ENCODE assay signal across 20 cellular contexts in genomic region chr5:36820900-36821299, GRCh38. TPM values are rescaled to one million over a fixed set of nuclear protein-coding genes. Genes with fewer than 3 reads are reported as not detected.
DNase-seq lines count a peak whose midpoint lies in the region; ATAC-seq, FAIRE-seq and TF ChIP-seq lines count a peak whose summit lies in the region.
"Had no signal": no experiment of that assay in that cellular context is flagged by ENCODE, and none has a peak within 500 bp of the region (broad histone marks: within the 10 kb centered on the region; RNA-seq: fewer than 3 reads in every experiment).

No MANE protein-coding gene starts in this region.

- ATAC-seq in K562 (peak; percentile 100), GM18520 (IDR thresholded peaks at IDR 0.05; ENCODE audit: unreplicated experiment) (no peak)

- H3K4me2 ChIP-seq in K562 (ENCODE audit: insufficient read depth, low read length): 0 out of 2 replicates have a peak overlapping the region, but pooled peaks have one; percentile 11
- H3K4me2 ChIP-seq: hepatocyte had no signal

- no peaks in the 10 kb centered on the region for H3K79me2 ChIP-seq in K562 (ENCODE audit: control insufficient read depth, insufficient read depth, low read length)
- H3K79me2 ChIP-seq: hepatocyte had no signal

- no peaks in the 10 kb centered on the region for H3K36me3 Mint-ChIP-seq in activated T-helper 1 cell treated with anti-CD3 and anti-CD28 coated beads, Interleukin-12 subunit alpha, Interleukin-12 subunit beta, Interleukin-2, Interleukin-4 antibody, amounts not matched to agents 30 ng/mL and 10 ng/mL and 1 ng/mL, durations not matched to agents 14 hours and 24 hours and 36 hours (ENCODE audit: low read depth)

- H3K4me3 ChIP-seq in Jurkat, Clone E6-1 (ENCODE audit: low read length): no peak overlapping the region
- no peak overlapping the region for H3K4me3 ChIP-seq in K562
- H3K4me3 ChIP-seq: hepatocyte, spleen, testis had no signal

- H3K27ac Mint-ChIP-seq in activated T-helper 1 cell treated with anti-CD3 and anti-CD28 coated beads, Interleukin-12 subunit alpha, Interleukin-12 subunit beta, Interleukin-2, Interleukin-4 antibody, amounts not matched to agents 30 ng/mL and 10 ng/mL and 1 ng/mL, durations not matched to agents 14 hours and 24 hours and 36 hours: no peak overlapping the region
- H3K27ac Mint-ChIP-seq: nephron progenitor cell had no signal

- intact Hi-C loops in K562 (cut with micrococcal nuclease): loop anchor here (5.0 kb wide), 1 partner anchor 46 kb away; no protein-coding TSS in a partner anchor
- intact Hi-C loops in activated T-helper 1 cell treated with anti-CD3 and anti-CD28 coated beads, Interleukin-12 subunit alpha, Interleukin-12 subunit beta, Interleukin-2, Interleukin-4 antibody, amounts not matched to agents 30 ng/mL and 10 ng/mL and 1 ng/mL, durations not matched to agents 14 hours and 24 hours and 36 hours (cut with micrococcal nuclease): no loop called here

- in situ Hi-C loops in Caki2 (cut with HindIII; ENCODE audit: low pct_unique_long_range_greater_than_20kb, low sequenced_read_pairs) (no loop called here), K562 (cut with MboI) (no loop called here)

- no TSS peak for BruUV-seq in K562 (replicated peaks; lab: Mats Ljungman, UMichigan)

- TF ChIP-seq POLR2A in K562 (conservative IDR thresholded peaks at IDR 0.05): no peak

- H4K20me1 ChIP-seq in K562 (replicated peaks; ENCODE audit: control insufficient read depth, insufficient read depth, low read length): no peaks in the 10 kb centered on the region

- H2AFZ ChIP-seq in K562 (ENCODE audit: low read depth, low read length): peak overlapping the region; percentile 78
- H2AFZ ChIP-seq: hepatocyte had no signal

- peaks cover 21% of the 10 kb centered on the region for H3K27me3 Mint-ChIP-seq in activated T-helper 1 cell treated with anti-CD3 and anti-CD28 coated beads, Interleukin-12 subunit alpha, Interleukin-12 subunit beta, Interleukin-2, Interleukin-4 antibody, amounts not matched to agents 30 ng/mL and 10 ng/mL and 1 ng/mL, durations not matched to agents 14 hours and 24 hours and 36 hours (ENCODE audit: insufficient read depth)

- FAIRE-seq in K562 (lab: Jason Lieb, UNC): peak; percentile 92

- TF ChIP-seq RAD21 in K562 (CRISPR knock-in tag; conservative IDR thresholded peaks at IDR 0.05 in 1 of 2, IDR thresholded peaks at IDR 0.05 in 1 of 2): no peak

- 0 out of 4 replicates have a peak overlapping the region, but pooled peaks of 1 of the 2 experiments have one; percentile 21 for H3K9ac ChIP-seq in K562 (ENCODE audit: insufficient read depth in 1 of 2, low read depth in 2 of 2, low read length in 2 of 2)

- no peaks in the 10 kb centered on the region for H3K36me3 ChIP-seq in K562 (ENCODE audit: control insufficient read depth, insufficient read depth, low read length)
- H3K36me3 ChIP-seq: spleen had no signal

- H3K9me3 Mint-ChIP-seq in activated T-helper 1 cell treated with anti-CD3 and anti-CD28 coated beads, Interleukin-12 subunit alpha, Interleukin-12 subunit beta, Interleukin-2, Interleukin-4 antibody, amounts not matched to agents 30 ng/mL and 10 ng/mL and 1 ng/mL, durations not matched to agents 14 hours and 24 hours and 36 hours: no peaks in the 10 kb centered on the region
- H3K9me3 Mint-ChIP-seq: central memory CD8-positive, alpha-beta T cell; nephron progenitor cell had no signal

- H3K9me1 ChIP-seq in K562 (ENCODE audit: control insufficient read depth, insufficient read depth, low read length): no peaks in the 10 kb centered on the region

- no peaks in the 10 kb centered on the region; a peak in 1 of 5 replicates for H3K4me1 ChIP-seq in K562 (replicated peaks in 1 of 2; ENCODE audit: control insufficient read depth in 2 of 2, insufficient read depth in 2 of 2, low read length in 2 of 2)
- H3K4me1 ChIP-seq: spleen, testis had no signal

- POLR2A ChIA-PET in K562 (lab: Yijun Ruan, JAX): no interaction called here

- no peaks in the 10 kb centered on the region for H3K9me3 ChIP-seq in K562 (replicated peaks; ENCODE audit: control insufficient read depth, insufficient read depth, low read depth, low read length)
- H3K9me3 ChIP-seq: spleen, testis had no signal

- WGBS in K562 (ENCODE audit: insufficient coverage, low coverage, missing lambda C conversion rate): 4% methylated on average over 6 of the region's 6 CpGs

- CTCF ChIA-PET in K562 (lab: Yijun Ruan, JAX; ENCODE audit: low intra/inter-chr PET ratio): no interaction called here

- peak; percentile 84 for TF ChIP-seq EP300 in K562 (IDR thresholded peaks at IDR 0.05; ENCODE audit: low read length)

- H3K4me1 Mint-ChIP-seq in activated T-helper 1 cell treated with anti-CD3 and anti-CD28 coated beads, Interleukin-12 subunit alpha, Interleukin-12 subunit beta, Interleukin-2, Interleukin-4 antibody, amounts not matched to agents 30 ng/mL and 10 ng/mL and 1 ng/mL, durations not matched to agents 14 hours and 24 hours and 36 hours (ENCODE audit: low read depth): no peaks in the 10 kb centered on the region
- H3K4me1 Mint-ChIP-seq: central memory CD8-positive, alpha-beta T cell; nephron progenitor cell had no signal

- no peak overlapping the region for H3K4me3 Mint-ChIP-seq in activated T-helper 1 cell treated with anti-CD3 and anti-CD28 coated beads, Interleukin-12 subunit alpha, Interleukin-12 subunit beta, Interleukin-2, Interleukin-4 antibody, amounts not matched to agents 30 ng/mL and 10 ng/mL and 1 ng/mL, durations not matched to agents 14 hours and 24 hours and 36 hours
- H3K4me3 Mint-ChIP-seq: central memory CD8-positive, alpha-beta T cell; nephron progenitor cell had no signal

- DNase-seq in Caki2 (ENCODE audit: low read depth) (peak; percentile 57), NCI-H524 treated with DMSO at 0.1 percent for 48 hours (lab: John Stamatoyannopoulos, UW) (peak; percentile 43), K562 (ENCODE audit: extremely low read depth in 1 of 4, low spot score in 3 of 4) (peak in 2 of 4 experiments; percentile 60 to 78)
- DNase-seq in Jurkat, Clone E6-1 (ENCODE audit: low read depth, low spot score): peak; percentile 9
- no peak for DNase-seq in activated effector memory CD4-positive, alpha-beta T cell treated with anti-CD3 and anti-CD28 coated beads, Interleukin-2, amount 50 U/mL, for 16 hours
- no peak for DNase-seq in activated T-helper 1 cell treated with anti-CD3 and anti-CD28 coated beads, Interleukin-12 subunit alpha, Interleukin-12 subunit beta, Interleukin-2, Interleukin-4 antibody, amounts not matched to agents 30 ng/mL and 10 ng/mL and 1 ng/mL, durations not matched to agents 14 hours and 24 hours and 36 hours (ENCODE audit: low spot score)
- DNase-seq: activated CD4-positive, alpha-beta T cell treated with anti-CD3 and anti-CD28 coated beads for 48 hours; activated CD8-positive, alpha-beta memory T cell treated with anti-CD3 and anti-CD28 coated beads, Interleukin-2, amount 50 U/mL, for 4 hours; activated naive CD4-positive, alpha-beta T cell; effector CD4-positive, alpha-beta T cell; H7; islet precursor cell; mammary epithelial cell; NCI-H1694 treated with DMSO at 0.1 percent for 48 hours; nephron progenitor cell; spleen; testis had no signal

- no peaks in the 10 kb centered on the region for H3K27me3 ChIP-seq in K562 (ENCODE audit: control insufficient read depth in 2 of 2, insufficient read depth in 2 of 2, low read length in 2 of 2)
- H3K27me3 ChIP-seq: spleen, testis had no signal

- peak overlapping the region; percentile 58; the same call in 2 of the 3 replicates for H3K27ac ChIP-seq in K562 (ENCODE audit: extremely low read depth, low read depth, low read length)
- H3K27ac ChIP-seq: hepatocyte, spleen, testis had no signal

- TF ChIP-seq CTCF in K562 (IDR thresholded peaks at IDR 0.05 in 2 of 3, conservative IDR thresholded peaks at IDR 0.05 in 1 of 3; ENCODE audit: insufficient read depth in 2 of 3, low read depth in 1 of 3, low read length in 3 of 3): no peak

TF ChIP-seq in K562, 482 proteins besides CTCF, POLR2A, EP300 and RAD21 (continues in another document):
- no peak for TF ChIP-seq CEBPG (CRISPR knock-in tag; IDR thresholded peaks at IDR 0.05)
- TF ChIP-seq CEBPG (tag; conservative IDR thresholded peaks at IDR 0.05 in 1 of 2, IDR thresholded peaks at IDR 0.05 in 1 of 2): no peak
- no peak for TF ChIP-seq ZSCAN32 (CRISPR knock-in tag; IDR thresholded peaks at IDR 0.05)
- peak; percentile 14 to 53 for TF ChIP-seq E2F6 (IDR thresholded peaks at IDR 0.05; ENCODE audit: borderline replicate concordance in 1 of 2, extremely low read depth in 1 of 2, insufficient read depth in 1 of 2, insufficient read length in 1 of 2, low read depth in 1 of 2, low read length in 1 of 2, poor library complexity in 1 of 2, severe bottlenecking in 1 of 2)

RNA-seq across cellular contexts. Expression of gene NIPBL, which starts 55.7 kb away (rescaled TPM):
- 9.1 and 9.6 TPM in 2 replicates for total RNA-seq in Caki2 (2014; rRNA removed; shearing (Covaris generic); ENCODE audit: low replicate concordance)
- 51.7 TPM for polyA plus RNA-seq in Jurkat, Clone E6-1 (2012; ENCODE audit: insufficient read depth, insufficient read length)
- total RNA-seq in K562 (2011; cell fraction: chromatin; rRNA removed; ENCODE audit: low replicate concordance): 63.5 and 179 TPM in 2 replicates
- total RNA-seq in K562 (2011; cell fraction: nucleolus; rRNA removed): 22.7 and 38.0 TPM in 2 replicates
- total RNA-seq in K562 (2011; cell fraction: nucleoplasm; rRNA removed): 72.7 and 138 TPM in 2 replicates
- 26.1 and 27.9 TPM in 2 replicates for total RNA-seq in K562 (2014; rRNA removed)
- total RNA-seq in K562 (2014; rRNA removed; fragmentation: Illumina TruSeq; extraction: Trizol): 38.9 and 48.7 TPM in 2 replicates
- total RNA-seq in K562 (2015; rRNA removed; fragmentation: Illumina TruSeq; extraction: Trizol): 37.9 and 42.3 TPM in 2 replicates
- total RNA-seq in K562 (2021): 56.7 and 56.9 TPM in 2 replicates
- polyA plus RNA-seq in K562 (2011; rRNA removed): 45.0 and 50.6 TPM in 2 replicates
- polyA plus RNA-seq in K562 (2011; cell fraction: cytosol; rRNA removed): 28.7 and 31.9 TPM in 2 replicates
- 93.7 and 95.8 TPM in 2 replicates for polyA plus RNA-seq in K562 (2011; cell fraction: nucleus; rRNA removed)
- polyA plus RNA-seq in K562 (2012): 25.7 and 27.0 TPM in 2 replicates
- 31.6 and 39.1 TPM in 2 replicates for polyA plus RNA-seq in K562 (2014; fragmentation: Illumina TruSeq; extraction: Trizol)
- 10 to 100 TPM; 12.9 to 15.6 TPM for polyA plus RNA-seq in K562 (2014; fragmentation: Nextera tagmentation; extraction: Ambion mirVana)
- polyA plus RNA-seq in K562 (2014; rRNA removed): 20.8 and 26.2 TPM in 2 replicates
- 186 and 237 TPM in 2 replicates for polyA minus RNA-seq in K562 (2011; rRNA and poly(A)+ RNA removed)
- 43.8 and 51.4 TPM in 2 replicates for polyA minus RNA-seq in K562 (2011; cell fraction: cytosol; rRNA and poly(A)+ RNA removed)
- polyA minus RNA-seq in K562 (2011; cell fraction: nucleus; rRNA and poly(A)+ RNA removed): 75.4 and 141 TPM in 2 replicates
- 59.4 and 62.4 TPM in 2 replicates for total RNA-seq in activated T-helper 1 cell treated with anti-CD3 and anti-CD28 coated beads, Interleukin-12 subunit alpha, Interleukin-12 subunit beta, Interleukin-2, Interleukin-4 antibody, amounts not matched to agents 30 ng/mL and 10 ng/mL and 1 ng/mL, durations not matched to agents 14 hours and 24 hours and 36 hours

Comparison
In these comparisons a context has a peak if more than half of its experiments do, and no peak if none do; other contexts are left out.
1. DNase-seq: peak in Caki2 (single experiment), Jurkat, Clone E6-1 (single experiment) and NCI-H524 treated with DMSO at 0.1 percent for 48 hours (single experiment); none in activated effector memory CD4-positive, alpha-beta T cell treated with anti-CD3 and anti-CD28 coated beads, Interleukin-2, amount 50 U/mL, for 16 hours (single experiment) and activated T-helper 1 cell treated with anti-CD3 and anti-CD28 coated beads, Interleukin-12 subunit alpha, Interleukin-12 subunit beta, Interleukin-2, Interleukin-4 antibody, amounts not matched to agents 30 ng/mL and 10 ng/mL and 1 ng/mL, durations not matched to agents 14 hours and 24 hours and 36 hours (single experiment).